ENCODE assay signal across 8 cellular contexts in the genomic region with DNA sequence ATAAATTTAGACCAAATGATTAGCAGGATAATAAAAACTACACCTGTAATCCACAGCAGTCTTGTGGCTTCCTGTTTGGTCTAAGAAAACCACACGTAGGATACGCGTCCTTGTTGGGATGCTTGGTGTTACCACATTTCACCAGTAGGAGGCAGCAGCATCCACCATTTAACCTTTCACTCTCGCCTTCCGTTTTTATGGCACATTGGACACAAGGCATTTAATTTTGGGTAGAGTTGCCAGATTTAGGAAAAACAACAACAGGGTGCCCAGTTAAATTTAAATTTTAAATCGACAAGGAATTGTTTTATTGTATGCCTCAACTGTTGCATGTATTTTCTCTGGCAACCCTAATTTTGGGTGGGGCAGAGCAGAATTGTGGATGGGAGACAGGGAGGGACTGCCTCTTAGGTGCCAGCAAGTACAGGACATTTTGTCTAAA. TPM values are rescaled to one million over a fixed set of nuclear protein-coding genes. Genes with fewer than 3 reads are reported as not detected.
DNase-seq lines count a peak whose midpoint lies in the region; ATAC-seq and TF ChIP-seq lines count a peak whose summit lies in the region.

No MANE protein-coding gene starts in this region.

- H3K9me3 ChIP-seq in PC-9 (ENCODE audit: insufficient read depth, low read depth) = no peaks in the 10 kb centered on the region
- H3K9me3 ChIP-seq in thyroid gland = no peaks in the 10 kb centered on the region

- H4K20me1 ChIP-seq in PC-9 (ENCODE audit: insufficient read depth) = no peaks in the 10 kb centered on the region

- TF ChIP-seq POLR2A in thyroid gland (IDR thresholded peaks at IDR 0.05) = no peak

- no peak overlapping the region for H3K27ac Mint-ChIP-seq in activated T-helper 1 cell treated with anti-CD3 and anti-CD28 coated beads, Interleukin-12 subunit alpha, Interleukin-12 subunit beta, Interleukin-2, Interleukin-4 antibody, amounts not matched to agents 30 ng/mL and 10 ng/mL and 1 ng/mL, durations not matched to agents 14 hours and 24 hours and 36 hours

- no peaks in the 10 kb centered on the region for H3K9me3 Mint-ChIP-seq in activated T-helper 1 cell treated with anti-CD3 and anti-CD28 coated beads, Interleukin-12 subunit alpha, Interleukin-12 subunit beta, Interleukin-2, Interleukin-4 antibody, amounts not matched to agents 30 ng/mL and 10 ng/mL and 1 ng/mL, durations not matched to agents 14 hours and 24 hours and 36 hours

- H2AFZ ChIP-seq in PC-9 = no peak overlapping the region

- intact Hi-C loops in PC-9 (cut with micrococcal nuclease; ENCODE audit: unreplicated experiment) = loop anchor here (1.0 to 5.0 kb wide), 3 partner anchors 103 to 549 kb away; partner anchors contain the start of gene SEC62
- intact Hi-C loops in activated T-helper 1 cell treated with anti-CD3 and anti-CD28 coated beads, Interleukin-12 subunit alpha, Interleukin-12 subunit beta, Interleukin-2, Interleukin-4 antibody, amounts not matched to agents 30 ng/mL and 10 ng/mL and 1 ng/mL, durations not matched to agents 14 hours and 24 hours and 36 hours (cut with micrococcal nuclease) = loop anchor here (1.0 to 5.0 kb wide), 8 partner anchors 50 to 949 kb away; partner anchors contain the start of genes GPR160 and SEC62
- intact Hi-C loops in thyroid gland (cut with DNase I) = loop anchor here (5.0 kb wide), 1 partner anchor 104 kb away; the partner anchor contains the start of gene SEC62

- H3K27me3 ChIP-seq in PC-9 (ENCODE audit: insufficient read depth, low read depth) = no peaks in the 10 kb centered on the region
- no peaks in the 10 kb centered on the region for H3K27me3 ChIP-seq in thyroid gland

- peaks cover 24% of the 10 kb centered on the region for H3K4me1 Mint-ChIP-seq in activated T-helper 1 cell treated with anti-CD3 and anti-CD28 coated beads, Interleukin-12 subunit alpha, Interleukin-12 subunit beta, Interleukin-2, Interleukin-4 antibody, amounts not matched to agents 30 ng/mL and 10 ng/mL and 1 ng/mL, durations not matched to agents 14 hours and 24 hours and 36 hours (ENCODE audit: low read depth)

- ATAC-seq in GM19463 (IDR thresholded peaks at IDR 0.05; ENCODE audit: unreplicated experiment) = peak; percentile 66

- no peak overlapping the region for H3K4me3 ChIP-seq in PC-9
- H3K4me3 ChIP-seq in fibroblast of the aortic adventitia (ENCODE audit: low read depth, low read length) = no peak overlapping the region
- no peak overlapping the region for H3K4me3 ChIP-seq in thyroid gland (replicated peaks in 1 of 3)

- no peak for TF ChIP-seq EP300 in Ishikawa (IDR thresholded peaks at IDR 0.05; ENCODE audit: borderline replicate concordance)

- CTCF ChIA-PET in PC-9 (lab: Charles Lee) = interaction anchor here (0.7 kb wide), 1 partner anchor 148 kb away, joined by 3 read pairs; no protein-coding TSS in a partner anchor

- peak; percentile 84 for DNase-seq in CD1c-positive myeloid dendritic cell (ENCODE audit: extremely low spot score)
- DNase-seq in PC-9 = peak; percentile 71
- peak; percentile 44 for DNase-seq in activated T-helper 1 cell treated with anti-CD3 and anti-CD28 coated beads, Interleukin-12 subunit alpha, Interleukin-12 subunit beta, Interleukin-2, Interleukin-4 antibody, amounts not matched to agents 30 ng/mL and 10 ng/mL and 1 ng/mL, durations not matched to agents 14 hours and 24 hours and 36 hours (ENCODE audit: low spot score)
- peak; percentile 84 for DNase-seq in fibroblast of the aortic adventitia (ENCODE audit: low read depth)
- peak in 47 of 56 donors; percentile 2 to 84 (median 40) for DNase-seq in nucleus accumbens (lab: John Stamatoyannopoulos, UW)
- DNase-seq in thyroid gland = peak; percentile 76 to 82

- 2% methylated on average over 6 of the region's 6 CpGs for WGBS in thyroid gland, 2 donors

- BruUV-seq in PC-9 (replicated peaks; lab: Mats Ljungman, UMichigan) = no TSS peak

- no peak overlapping the region for H3K4me3 Mint-ChIP-seq in activated T-helper 1 cell treated with anti-CD3 and anti-CD28 coated beads, Interleukin-12 subunit alpha, Interleukin-12 subunit beta, Interleukin-2, Interleukin-4 antibody, amounts not matched to agents 30 ng/mL and 10 ng/mL and 1 ng/mL, durations not matched to agents 14 hours and 24 hours and 36 hours

- H3K27ac ChIP-seq in PC-9 (no peak overlapping the region), thyroid gland (no peak overlapping the region)

- peaks cover 1% of the 10 kb centered on the region for H3K36me3 Mint-ChIP-seq in activated T-helper 1 cell treated with anti-CD3 and anti-CD28 coated beads, Interleukin-12 subunit alpha, Interleukin-12 subunit beta, Interleukin-2, Interleukin-4 antibody, amounts not matched to agents 30 ng/mL and 10 ng/mL and 1 ng/mL, durations not matched to agents 14 hours and 24 hours and 36 hours (ENCODE audit: low read depth)

- H3K27me3 Mint-ChIP-seq in activated T-helper 1 cell treated with anti-CD3 and anti-CD28 coated beads, Interleukin-12 subunit alpha, Interleukin-12 subunit beta, Interleukin-2, Interleukin-4 antibody, amounts not matched to agents 30 ng/mL and 10 ng/mL and 1 ng/mL, durations not matched to agents 14 hours and 24 hours and 36 hours (ENCODE audit: insufficient read depth) = peaks cover 25% of the 10 kb centered on the region

- H3K36me3 ChIP-seq in PC-9 (ENCODE audit: low read depth) (no peaks in the 10 kb centered on the region), thyroid gland (no peaks in the 10 kb centered on the region)

- TF ChIP-seq CTCF in PC-9 (conservative IDR thresholded peaks at IDR 0.05) = peak; percentile 99
- TF ChIP-seq CTCF in fibroblast of the aortic adventitia (IDR thresholded peaks at IDR 0.05; ENCODE audit: insufficient read depth, low read length) = peak; percentile 92
- peak; percentile 72 to 98 (median 91) for TF ChIP-seq CTCF in thyroid gland (IDR thresholded peaks at IDR 0.05)

- peak overlapping the region; percentile 35; the same call in 1 of the 2 replicates for H3K4me2 ChIP-seq in PC-9

- no peaks in the 10 kb centered on the region for H3K79me2 ChIP-seq in PC-9 (ENCODE audit: low read depth)

- no peaks in the 10 kb centered on the region; the same call in none of the 2 replicates for H3F3A ChIP-seq in PC-9 (ENCODE audit: insufficient read depth, low read depth)

- peak; percentile 98 for TF ChIP-seq RAD21 in Ishikawa (IDR thresholded peaks at IDR 0.05; ENCODE audit: low read depth)

- H3K4me1 ChIP-seq in PC-9 (replicated peaks; ENCODE audit: insufficient read depth) (no peaks in the 10 kb centered on the region), thyroid gland (peaks cover 0 to 3% of the 10 kb centered on the region in 2 donors)

- POLR2A ChIA-PET in PC-9 (lab: Charles Lee; ENCODE audit: unreplicated experiment) = no interaction called here

- H3K9me2 ChIP-seq in PC-9 (ENCODE audit: insufficient read depth) = no peaks in the 10 kb centered on the region

TF ChIP-seq in Ishikawa, 13 proteins besides CTCF, POLR2A, EP300 and RAD21 (continues in another document):
- no peak for TF ChIP-seq TAF1 (IDR thresholded peaks at IDR 0.05; ENCODE audit: low read depth)
- TF ChIP-seq TEAD4 (IDR thresholded peaks at IDR 0.05) = no peak
- TF ChIP-seq CEBPB (IDR thresholded peaks at IDR 0.05) = no peak
- TF ChIP-seq CREB1 (IDR thresholded peaks at IDR 0.05; ENCODE audit: low read depth) = no peak
- TF ChIP-seq EGR1 (IDR thresholded peaks at IDR 0.05) = no peak

RNA-seq across cellular contexts. Expression of gene LRRC31, which starts 6.3 kb away (rescaled TPM):
- not detected in 2 replicates for total RNA-seq in PC-9 (2021)
- not detected in 2 replicates for total RNA-seq in activated T-helper 1 cell treated with anti-CD3 and anti-CD28 coated beads, Interleukin-12 subunit alpha, Interleukin-12 subunit beta, Interleukin-2, Interleukin-4 antibody, amounts not matched to agents 30 ng/mL and 10 ng/mL and 1 ng/mL, durations not matched to agents 14 hours and 24 hours and 36 hours
- total RNA-seq in fibroblast of the aortic adventitia (ENCODE audit: low replicate concordance) = not detected in 2 replicates
- total RNA-seq in thyroid gland = not detected

RNA-seq across cellular contexts. Expression of gene SAMD7, which starts 47.9 kb away (rescaled TPM):
- total RNA-seq in PC-9 (2021) = not detected in 2 replicates
- not detected in 2 replicates for total RNA-seq in activated T-helper 1 cell treated with anti-CD3 and anti-CD28 coated beads, Interleukin-12 subunit alpha, Interleukin-12 subunit beta, Interleukin-2, Interleukin-4 antibody, amounts not matched to agents 30 ng/mL and 10 ng/mL and 1 ng/mL, durations not matched to agents 14 hours and 24 hours and 36 hours
- total RNA-seq in fibroblast of the aortic adventitia (ENCODE audit: low replicate concordance) = not detected in 2 replicates
- total RNA-seq in thyroid gland = not detected

RNA-seq across cellular contexts. Expression of gene LRRC34, which starts 50.8 kb away (rescaled TPM):
- total RNA-seq in PC-9 (2021) (9.6 and 10.3 TPM in 2 replicates), fibroblast of the aortic adventitia (ENCODE audit: low replicate concordance) (7.4 and 15.0 TPM in 2 replicates), thyroid gland (1 to 10 TPM; 2.9 to 6.6 (median 5.1) TPM)
- 2.8 and 2.9 TPM in 2 replicates for total RNA-seq in activated T-helper 1 cell treated with anti-CD3 and anti-CD28 coated beads, Interleukin-12 subunit alpha, Interleukin-12 subunit beta, Interleukin-2, Interleukin-4 antibody, amounts not matched to agents 30 ng/mL and 10 ng/mL and 1 ng/mL, durations not matched to agents 14 hours and 24 hours and 36 hours

RNA-seq across cellular contexts. Expression of gene LRRIQ4, which starts 50.8 kb away (rescaled TPM):
- total RNA-seq in PC-9 (2021) (1.3 TPM in 2 replicates), fibroblast of the aortic adventitia (ENCODE audit: low replicate concordance) (0.09 TPM in 1 of 2 replicates, not detected in the other), thyroid gland (under 1 TPM in 1 of 4 donors, not detected in 3; 0.29 TPM)
- total RNA-seq in activated T-helper 1 cell treated with anti-CD3 and anti-CD28 coated beads, Interleukin-12 subunit alpha, Interleukin-12 subunit beta, Interleukin-2, Interleukin-4 antibody, amounts not matched to agents 30 ng/mL and 10 ng/mL and 1 ng/mL, durations not matched to agents 14 hours and 24 hours and 36 hours = 0.10 and 0.12 TPM in 2 replicates
